Comparison of ENCODE assay signal across 10 cellular contexts in the genomic region with DNA sequence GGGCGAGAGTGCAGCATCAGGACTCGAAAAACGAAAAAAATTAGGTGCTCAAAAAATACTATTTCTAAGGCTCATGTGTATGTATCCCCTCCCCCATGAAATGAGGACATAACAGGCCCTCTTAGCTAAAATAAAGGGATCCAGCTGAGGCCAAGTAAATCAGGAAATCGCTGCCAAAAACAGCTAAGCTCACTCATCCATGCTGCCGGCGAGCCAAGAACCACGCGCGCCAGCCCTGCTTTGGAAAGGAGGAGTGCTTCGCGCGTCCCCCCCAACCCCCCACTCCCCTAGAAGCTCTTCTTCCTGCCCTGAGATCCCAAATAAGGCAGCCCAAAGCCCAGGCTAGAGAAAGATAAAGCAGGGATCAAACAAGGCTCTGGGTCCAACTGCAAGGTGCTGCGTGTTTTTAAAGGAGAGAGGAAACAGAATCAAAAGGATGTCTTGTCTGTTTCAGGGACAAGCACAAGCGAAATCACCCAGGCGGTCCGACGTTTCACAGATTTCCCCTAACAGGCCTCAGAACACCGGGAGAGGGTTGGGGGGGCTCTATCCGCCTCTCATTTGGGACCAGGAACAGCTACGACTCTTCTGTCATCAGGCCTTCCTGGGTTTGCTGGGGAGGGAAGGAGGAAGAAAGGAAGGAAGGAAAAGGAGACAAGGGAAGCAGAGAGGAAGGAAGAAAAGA.
DNase-seq lines count a peak whose midpoint lies in the region; ATAC-seq and TF ChIP-seq lines count a peak whose summit lies in the region.
"Had no signal": no experiment of that assay in that cellular context is flagged by ENCODE, and none has a peak within 500 bp of the region (broad histone marks: within the 10 kb centered on the region; RNA-seq: fewer than 3 reads in every experiment).

No MANE protein-coding gene starts in this region.

- TF ChIP-seq CTCF in Peyer's patch (IDR thresholded peaks at IDR 0.05): no peak
- TF ChIP-seq CTCF in left ventricle myocardium inferior (IDR thresholded peaks at IDR 0.05; ENCODE audit: borderline replicate concordance): no peak
- TF ChIP-seq CTCF in retinal pigment epithelial cell (conservative IDR thresholded peaks at IDR 0.05; ENCODE audit: low read depth, low read length): no peak

- H3K9me3 ChIP-seq in Peyer's patch (no peaks in the 10 kb centered on the region), left ventricle myocardium inferior (replicated peaks) (no peaks in the 10 kb centered on the region)

- H3K27ac ChIP-seq in Peyer's patch (peak overlapping the region in 1 of 4 donors; percentile 23), left ventricle myocardium inferior (replicated peaks) (peak overlapping the region; percentile 54)
- H3K27ac ChIP-seq: brain microvascular endothelial cell had no signal

- H3K27me3 ChIP-seq in Peyer's patch: no peaks in the 10 kb centered on the region
- H3K27me3 ChIP-seq in left ventricle myocardium inferior (ENCODE audit: low read depth): peaks cover 10% of the 10 kb centered on the region
- H3K27me3 ChIP-seq: brain microvascular endothelial cell had no signal

- no peak for ATAC-seq in HG03469 (IDR thresholded peaks at IDR 0.05; ENCODE audit: unreplicated experiment)

- H3K4me3 ChIP-seq in Peyer's patch: no peak overlapping the region
- H3K4me3 ChIP-seq in left ventricle myocardium inferior: peak overlapping the region; percentile 40
- peak overlapping the region; percentile 17 for H3K4me3 ChIP-seq in retinal pigment epithelial cell (ENCODE audit: low read length)

- H3K36me3 ChIP-seq in Peyer's patch (no peaks in the 10 kb centered on the region), left ventricle myocardium inferior (no peaks in the 10 kb centered on the region)
- H3K36me3 ChIP-seq: brain microvascular endothelial cell had no signal

- H3K4me1 ChIP-seq in Peyer's patch: peaks cover 0 to 6% (median 0%) of the 10 kb centered on the region in 4 donors
- peaks cover 18% of the 10 kb centered on the region for H3K4me1 ChIP-seq in left ventricle myocardium inferior

- DNase-seq in DMS153 (lab: John Stamatoyannopoulos, UW): peak; percentile 33
- DNase-seq in Peyer's patch: peak in 2 of 3 donors; percentile 46 to 51
- DNase-seq in left ventricle myocardium inferior: peak; percentile 68
- no peak for DNase-seq in retinal pigment epithelial cell (ENCODE audit: low read depth)
- DNase-seq in NCI-H2107 (lab: John Stamatoyannopoulos, UW): no peak
- no peak for DNase-seq in epidermal melanocyte (ENCODE audit: insufficient read length, low spot score)
- no peak for DNase-seq in iPS-NIHi11 (ENCODE audit: low spot score)
- DNase-seq: brain microvascular endothelial cell, NCI-H1436 treated with DMSO at 0.1 percent for 48 hours had no signal

- no peak for TF ChIP-seq POLR2A in Peyer's patch (IDR thresholded peaks at IDR 0.05)

- intact Hi-C loops in left ventricle myocardium inferior (cut with micrococcal nuclease): no loop called here

Comparison
In these comparisons a context has a peak if more than half of its experiments do, and no peak if none do; other contexts are left out.
1. DNase-seq: peak in DMS153 (single experiment), Peyer's patch (2 of 3) and left ventricle myocardium inferior (single experiment); none in retinal pigment epithelial cell (single experiment), NCI-H2107 (single experiment), epidermal melanocyte (single experiment) and iPS-NIHi11 (single experiment).
2. H3K4me3 ChIP-seq: peak in left ventricle myocardium inferior (single experiment) and retinal pigment epithelial cell (single experiment); none in Peyer's patch (0 of 4).